In genomic region chr20:32201296-32201976, GRCh38 we compare ENCODE assay signal across 14 cellular contexts. TPM values are rescaled to one million over a fixed set of nuclear protein-coding genes. Genes with fewer than 3 reads are reported as not detected.
DNase-seq lines count a peak whose midpoint lies in the region; ATAC-seq and TF ChIP-seq lines count a peak whose summit lies in the region.
"Had no signal": no experiment of that assay in that cellular context is flagged by ENCODE, and none has a peak within 500 bp of the region (broad histone marks: within the 10 kb centered on the region; RNA-seq: fewer than 3 reads in every experiment).

No MANE protein-coding gene starts in this region.

- peak overlapping the region; percentile 87 to 97 (median 94) for H3K27ac ChIP-seq in gastrocnemius medialis

- no peaks in the 10 kb centered on the region for H3K9me2 ChIP-seq in Loucy (replicated peaks; ENCODE audit: low read depth, low read length)

- H3K27me3 Mint-ChIP-seq in activated CD4-positive, alpha-beta memory T cell treated with anti-CD3 and anti-CD28 coated beads for 36 hours, result no peaks in the 10 kb centered on the region
- no peaks in the 10 kb centered on the region for H3K27me3 Mint-ChIP-seq in activated CD4-positive, alpha-beta memory T cell treated with anti-CD3 and anti-CD28 coated beads, Interleukin-2, amount 10 ng/mL, durations not matched to agents 7 days and 5 days
- no peaks in the 10 kb centered on the region for H3K27me3 Mint-ChIP-seq in effector memory CD8-positive, alpha-beta T cell
- H3K27me3 Mint-ChIP-seq: dendritic cell treated with granulocyte-macrophage colony-stimulating factor and Interleukin-4, amounts not matched to agents 40 ng/mL and 50 ng/mL, for 4 days had no signal

- no peaks in the 10 kb centered on the region for H3K9me3 ChIP-seq in Loucy (ENCODE audit: insufficient read depth, low read depth, low read length)
- no peaks in the 10 kb centered on the region for H3K9me3 ChIP-seq in gastrocnemius medialis
- H3K9me3 ChIP-seq: tibial nerve had no signal

- no peak for DNase-seq in activated CD4-positive, alpha-beta memory T cell treated with anti-CD3 and anti-CD28 coated beads for 36 hours
- DNase-seq in activated CD4-positive, alpha-beta memory T cell treated with anti-CD3 and anti-CD28 coated beads, Interleukin-2, amount 10 ng/mL, durations not matched to agents 7 days and 5 days, result no peak
- no peak for DNase-seq in effector memory CD8-positive, alpha-beta T cell
- DNase-seq in gastrocnemius medialis (no peak), NOMO-1 (lab: John Stamatoyannopoulos, UW; ENCODE audit: unreplicated experiment in 2 of 2) (no peak), T-helper 2 cell (no peak)
- DNase-seq in central memory CD4-positive, alpha-beta T cell, result no peak
- DNase-seq: activated gamma-delta T cell; Calu3; NK-92 treated with Interleukin-12 subunit alpha and Interleukin-12 subunit beta, amount 100 ng/mL, for 24 hours had no signal

- peak overlapping the region; percentile 95 for H3K27ac Mint-ChIP-seq in activated CD4-positive, alpha-beta memory T cell treated with anti-CD3 and anti-CD28 coated beads for 36 hours
- no peak overlapping the region for H3K27ac Mint-ChIP-seq in activated CD4-positive, alpha-beta memory T cell treated with anti-CD3 and anti-CD28 coated beads, Interleukin-2, amount 10 ng/mL, durations not matched to agents 7 days and 5 days
- peak overlapping the region; percentile 23 to 71 for H3K27ac Mint-ChIP-seq in effector memory CD8-positive, alpha-beta T cell
- H3K27ac Mint-ChIP-seq: dendritic cell treated with granulocyte-macrophage colony-stimulating factor and Interleukin-4, amounts not matched to agents 40 ng/mL and 50 ng/mL, for 4 days had no signal

- H2AFZ ChIP-seq in Loucy (ENCODE audit: low read length), result no peak overlapping the region

- H3K4me3 ChIP-seq in Loucy (ENCODE audit: low read length, poor library complexity, severe bottlenecking) (no peak overlapping the region), gastrocnemius medialis (no peak overlapping the region)
- H3K4me3 ChIP-seq: tibial nerve had no signal

- CTCF ChIA-PET in activated CD4-positive, alpha-beta memory T cell treated with anti-CD3 and anti-CD28 coated beads for 36 hours (lab: Charles Lee), result no interaction called here
- CTCF ChIA-PET in activated CD4-positive, alpha-beta memory T cell treated with anti-CD3 and anti-CD28 coated beads, Interleukin-2, amount 10 ng/mL, durations not matched to agents 7 days and 5 days (lab: Charles Lee), result no interaction called here

- POLR2A ChIA-PET in activated CD4-positive, alpha-beta memory T cell treated with anti-CD3 and anti-CD28 coated beads for 36 hours (lab: Charles Lee), result interaction anchor here (1.0 to 4.9 kb wide), 3 partner anchors 10 to 157 kb away, joined by 4 to 33 read pairs (median 5); no protein-coding TSS in a partner anchor
- POLR2A ChIA-PET in activated CD4-positive, alpha-beta memory T cell treated with anti-CD3 and anti-CD28 coated beads, Interleukin-2, amount 10 ng/mL, durations not matched to agents 7 days and 5 days (lab: Charles Lee), result interaction anchor here (0.8 kb wide), 1 partner anchor 156 kb away, joined by 3 read pairs; the partner anchor contains the start of gene ASXL1

- intact Hi-C loops in activated CD4-positive, alpha-beta memory T cell treated with anti-CD3 and anti-CD28 coated beads for 36 hours (cut with micrococcal nuclease), result loop anchor here (5.0 kb wide), 1 partner anchor 44 kb away; no protein-coding TSS in a partner anchor
- intact Hi-C loops in gastrocnemius medialis (cut with DNase I; ENCODE audit: low total_unique reads), result loop anchor here (10.0 kb wide), 1 partner anchor 687 kb away; the partner anchor contains the start of gene HM13

- peak overlapping the region; percentile 21 for H3K9ac ChIP-seq in Loucy (ENCODE audit: low read depth, low read length, poor library complexity, severe bottlenecking)

- H3F3A ChIP-seq in Loucy (ENCODE audit: low read depth), result no peaks in the 10 kb centered on the region

- H4K20me1 ChIP-seq in Loucy (ENCODE audit: insufficient read depth, low read length, poor library complexity, severe bottlenecking), result peaks cover 64% of the 10 kb centered on the region

- H3K36me3 Mint-ChIP-seq in activated CD4-positive, alpha-beta memory T cell treated with anti-CD3 and anti-CD28 coated beads for 36 hours, result peaks cover 92% of the 10 kb centered on the region
- H3K36me3 Mint-ChIP-seq in activated CD4-positive, alpha-beta memory T cell treated with anti-CD3 and anti-CD28 coated beads, Interleukin-2, amount 10 ng/mL, durations not matched to agents 7 days and 5 days (ENCODE audit: low read depth), result peaks cover 65% of the 10 kb centered on the region
- peaks cover 42% of the 10 kb centered on the region for H3K36me3 Mint-ChIP-seq in effector memory CD8-positive, alpha-beta T cell (ENCODE audit: insufficient read depth)

- H3K4me1 Mint-ChIP-seq in activated CD4-positive, alpha-beta memory T cell treated with anti-CD3 and anti-CD28 coated beads for 36 hours (ENCODE audit: low read depth), result peaks cover 73% of the 10 kb centered on the region
- peaks cover 60% of the 10 kb centered on the region for H3K4me1 Mint-ChIP-seq in activated CD4-positive, alpha-beta memory T cell treated with anti-CD3 and anti-CD28 coated beads, Interleukin-2, amount 10 ng/mL, durations not matched to agents 7 days and 5 days
- H3K4me1 Mint-ChIP-seq in effector memory CD8-positive, alpha-beta T cell (ENCODE audit: low read depth in 2 of 2), result peaks cover 37 to 38% of the 10 kb centered on the region in 2 donors

- H3K27me3 ChIP-seq in Loucy (ENCODE audit: insufficient read depth, low read length, poor library complexity, severe bottlenecking) (no peaks in the 10 kb centered on the region), gastrocnemius medialis (no peaks in the 10 kb centered on the region)
- H3K27me3 ChIP-seq: tibial nerve had no signal

- peaks cover 35% of the 10 kb centered on the region for H3K4me1 ChIP-seq in Loucy (ENCODE audit: insufficient read depth, low read length, poor library complexity, severe bottlenecking)
- peaks cover 63 to 65% of the 10 kb centered on the region in 2 donors for H3K4me1 ChIP-seq in gastrocnemius medialis

- ATAC-seq in effector memory CD8-positive, alpha-beta T cell (replicated peaks), result no peak
- ATAC-seq in gastrocnemius medialis, result no peak
- ATAC-seq: activated CD4-positive, CD25-positive, alpha-beta regulatory T cell treated with anti-CD3 and anti-CD28 coated beads, Interleukin-2, amount 50 U/mL, for 24 hours had no signal

- no peaks in the 10 kb centered on the region for H3K9me3 Mint-ChIP-seq in activated CD4-positive, alpha-beta memory T cell treated with anti-CD3 and anti-CD28 coated beads for 36 hours
- no peaks in the 10 kb centered on the region for H3K9me3 Mint-ChIP-seq in activated CD4-positive, alpha-beta memory T cell treated with anti-CD3 and anti-CD28 coated beads, Interleukin-2, amount 10 ng/mL, durations not matched to agents 7 days and 5 days
- no peaks in the 10 kb centered on the region for H3K9me3 Mint-ChIP-seq in effector memory CD8-positive, alpha-beta T cell
- H3K9me3 Mint-ChIP-seq: dendritic cell treated with granulocyte-macrophage colony-stimulating factor and Interleukin-4, amounts not matched to agents 40 ng/mL and 50 ng/mL, for 4 days had no signal

- H3K4me2 ChIP-seq in Loucy (ENCODE audit: low read depth, low read length, poor library complexity, severe bottlenecking), result peak overlapping the region; percentile 99

- TF ChIP-seq CTCF in Loucy (conservative IDR thresholded peaks at IDR 0.05; ENCODE audit: low read length) (no peak), gastrocnemius medialis (IDR thresholded peaks at IDR 0.05 in 4 of 5, conservative IDR thresholded peaks at IDR 0.05 in 1 of 5) (no peak)

- H3K79me2 ChIP-seq in Loucy (ENCODE audit: insufficient read depth, low read length), result peaks cover 85% of the 10 kb centered on the region

- H3K36me3 ChIP-seq in Loucy (ENCODE audit: insufficient read depth, low read length) (peaks cover 49% of the 10 kb centered on the region; the same call in 1 of the 2 replicates), gastrocnemius medialis (peaks cover 0 to 55% of the 10 kb centered on the region in 2 donors)

- in situ Hi-C loops in gastrocnemius medialis (cut with MboI; ENCODE audit: low sequenced_read_pairs in 4 of 4), result loop anchor here in 1 of 4 donors (10.0 kb wide), 1 partner anchor 87 kb away; no protein-coding TSS in a partner anchor

- H3K4me3 Mint-ChIP-seq in activated CD4-positive, alpha-beta memory T cell treated with anti-CD3 and anti-CD28 coated beads for 36 hours, result peak overlapping the region; percentile 44
- no peak overlapping the region for H3K4me3 Mint-ChIP-seq in activated CD4-positive, alpha-beta memory T cell treated with anti-CD3 and anti-CD28 coated beads, Interleukin-2, amount 10 ng/mL, durations not matched to agents 7 days and 5 days
- no peak overlapping the region for H3K4me3 Mint-ChIP-seq in effector memory CD8-positive, alpha-beta T cell
- H3K4me3 Mint-ChIP-seq: dendritic cell treated with granulocyte-macrophage colony-stimulating factor and Interleukin-4, amounts not matched to agents 40 ng/mL and 50 ng/mL, for 4 days had no signal

- no peak for TF ChIP-seq POLR2A in gastrocnemius medialis (IDR thresholded peaks at IDR 0.05)

RNA-seq across cellular contexts. Expression of gene PLAGL2, which starts 6.1 kb away (rescaled TPM):
- 10 to 100 TPM; 93.9 to 95.6 TPM for total RNA-seq in activated CD4-positive, alpha-beta memory T cell treated with anti-CD3 and anti-CD28 coated beads for 36 hours
- 10 to 100 TPM; 27.9 to 28.9 TPM for total RNA-seq in activated CD4-positive, alpha-beta memory T cell treated with anti-CD3 and anti-CD28 coated beads, Interleukin-2, amount 10 ng/mL, durations not matched to agents 7 days and 5 days
- total RNA-seq in gastrocnemius medialis, result 1 to 10 TPM; 1.4 to 6.5 (median 5.8) TPM

RNA-seq across cellular contexts. Expression of gene POFUT1, which starts 6.2 kb away (rescaled TPM):
- 10 to 100 TPM; 48.4 to 48.5 TPM for total RNA-seq in activated CD4-positive, alpha-beta memory T cell treated with anti-CD3 and anti-CD28 coated beads for 36 hours
- total RNA-seq in activated CD4-positive, alpha-beta memory T cell treated with anti-CD3 and anti-CD28 coated beads, Interleukin-2, amount 10 ng/mL, durations not matched to agents 7 days and 5 days, result 10 to 100 TPM; 21.5 to 23.2 TPM
- total RNA-seq in gastrocnemius medialis, result 10 to 100 TPM; 15.3 to 20.7 (median 18.4) TPM
